Comparison of ENCODE assay signal across 7 cellular contexts in the genomic region with DNA sequence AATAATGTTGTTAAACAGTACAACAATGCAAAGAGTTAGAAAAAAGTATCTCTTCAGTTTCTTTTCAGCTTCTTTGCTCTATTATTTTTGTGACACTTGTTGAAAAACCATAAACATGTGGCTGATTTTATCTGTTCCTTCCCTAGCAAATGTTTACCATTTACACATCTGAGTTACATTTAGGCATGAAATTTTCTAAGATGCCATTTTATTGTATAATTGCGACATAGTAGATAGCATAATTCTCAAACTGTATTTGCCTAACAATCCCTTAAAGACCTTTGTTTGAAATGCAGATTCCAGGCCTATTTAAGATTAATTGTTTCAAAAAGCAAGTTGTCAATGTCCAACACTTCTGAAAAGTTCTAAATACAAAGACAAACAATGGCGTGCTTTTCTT.
DNase-seq lines count a peak whose midpoint lies in the region; FAIRE-seq and TF ChIP-seq lines count a peak whose summit lies in the region.
"Not testable (repeated sequence)": the region's sequence is repeated elsewhere in the genome, so short reads cannot be mapped to it uniquely, and the experiment has no call there.

No MANE protein-coding gene starts in this region.

- DNase-seq in EH (ENCODE audit: low read depth), result peak; percentile 44
- DNase-seq in GM19239 (ENCODE audit: insufficient read length, low spot score); chondrocyte (ENCODE audit: low spot score); left ventricle myocardium inferior: not testable (repeated sequence)
- DNase-seq in M059J (ENCODE audit: low read depth), result peak; percentile 1
- DNase-seq in adipocyte (ENCODE audit: low read depth), result peak; percentile 73
- peak; percentile 38 for DNase-seq in fibroblast of gingiva (ENCODE audit: low read depth)

- H3K27me3 ChIP-seq in adipocyte (replicated peaks; ENCODE audit: control insufficient read depth, insufficient read depth, low read length); left ventricle myocardium inferior (ENCODE audit: low read depth): not testable (repeated sequence)

- H3K27ac Mint-ChIP-seq in chondrocyte (ENCODE audit: unreplicated experiment), result peak overlapping the region; percentile 45

- not testable (repeated sequence) for TF ChIP-seq CTCF in chondrocyte (IDR thresholded peaks at IDR 0.05); left ventricle myocardium inferior (IDR thresholded peaks at IDR 0.05; ENCODE audit: borderline replicate concordance)

- not testable (repeated sequence) for H3K36me3 ChIP-seq in adipocyte (ENCODE audit: control insufficient read depth, insufficient read depth, low read length, severe bottlenecking)
- H3K36me3 ChIP-seq in left ventricle myocardium inferior, result peaks cover 14% of the 10 kb centered on the region

- H3K4me3 ChIP-seq in adipocyte (ENCODE audit: low read length); left ventricle myocardium inferior: not testable (repeated sequence)

- peak overlapping the region; percentile 19 for H3K27ac ChIP-seq in left ventricle myocardium inferior (replicated peaks)

- not testable (repeated sequence) for H3K36me3 Mint-ChIP-seq in chondrocyte (ENCODE audit: low read depth)

- not testable (repeated sequence) for H3K9ac ChIP-seq in adipocyte (ENCODE audit: low read length)

- not testable (repeated sequence) for H3K4me1 Mint-ChIP-seq in chondrocyte (ENCODE audit: low read depth)

- H3K9me3 ChIP-seq in adipocyte (ENCODE audit: control insufficient read depth, low read length); left ventricle myocardium inferior (replicated peaks): not testable (repeated sequence)

- H3K27me3 Mint-ChIP-seq in chondrocyte (ENCODE audit: low read depth), result not testable (repeated sequence)

- not testable (repeated sequence) for H3K4me3 Mint-ChIP-seq in chondrocyte (ENCODE audit: unreplicated experiment)

- not testable (repeated sequence) for H3K9me3 Mint-ChIP-seq in chondrocyte (ENCODE audit: low read depth)

- FAIRE-seq in GM19239 (lab: Jason Lieb, UNC), result peak; percentile 66

- not testable (repeated sequence) for H3K4me1 ChIP-seq in adipocyte (ENCODE audit: control insufficient read depth, insufficient read depth, low read length); left ventricle myocardium inferior

- intact Hi-C loops in left ventricle myocardium inferior (cut with micrococcal nuclease), result not testable (repeated sequence)
